ENCODE assay signal across 7 cellular contexts in genomic region chr9:38472583-38473249, GRCh38.
DNase-seq lines count a peak whose midpoint lies in the region; ATAC-seq lines count a peak whose summit lies in the region.

No MANE protein-coding gene starts in this region.

- ATAC-seq in GM18867 (IDR thresholded peaks at IDR 0.05; ENCODE audit: unreplicated experiment): peak; percentile 50
- peak; percentile 56 for ATAC-seq in GM19372 (IDR thresholded peaks at IDR 0.05; ENCODE audit: low read depth, unreplicated experiment)
- ATAC-seq in GM21423 (IDR thresholded peaks at IDR 0.05; ENCODE audit: unreplicated experiment): peak; percentile 73
- ATAC-seq in HG02623 (IDR thresholded peaks at IDR 0.05; ENCODE audit: unreplicated experiment): peak; percentile 53
- peak; percentile 63 for ATAC-seq in HG03045 (IDR thresholded peaks at IDR 0.05; ENCODE audit: unreplicated experiment)
- peak; percentile 79 for ATAC-seq in HG03354 (IDR thresholded peaks at IDR 0.05; ENCODE audit: poor library complexity, severe bottlenecking, unreplicated experiment)

- DNase-seq in kidney glomerular epithelial cell (lab: John Stamatoyannopoulos, UW): peak; percentile 17

Comparison
In these comparisons a context has a peak if more than half of its experiments do, and no peak if none do; other contexts are left out.
1. Peak in every context shown above with its lines: DNase-seq and ATAC-seq.